In the genomic region with DNA sequence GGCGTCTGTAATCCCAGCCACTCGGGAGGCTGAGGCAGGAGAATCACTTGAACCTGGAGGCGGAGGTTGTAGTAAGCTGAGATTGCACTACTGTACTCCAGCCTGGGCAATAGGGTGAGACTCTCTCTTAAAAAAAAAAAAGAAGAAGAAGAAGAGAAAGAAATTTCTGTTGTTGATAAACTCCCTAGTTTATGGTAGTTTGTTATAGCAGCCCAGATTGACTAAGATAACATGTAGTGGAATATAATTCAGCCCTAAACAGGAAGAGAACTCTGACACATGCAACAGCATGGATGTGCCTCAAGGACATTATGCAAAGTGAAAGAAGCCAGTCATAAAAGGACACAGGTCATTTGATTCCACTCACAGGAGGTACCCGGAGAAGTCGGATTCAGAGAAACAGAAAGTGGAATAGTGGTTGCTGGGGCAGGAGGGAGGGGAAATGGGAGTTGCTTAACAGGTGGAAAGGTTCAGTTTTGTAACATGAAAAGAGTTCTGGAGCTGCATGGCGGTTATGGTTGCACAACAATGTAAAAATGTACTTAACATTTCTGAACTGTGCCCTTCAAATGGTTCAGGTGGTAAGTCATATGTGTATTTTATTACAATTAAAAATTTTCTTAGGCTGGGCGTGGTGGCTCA, we compare ENCODE assay signal across 1 cellular context.
A peak's percentile ranks its signal among the peaks of the same experiment; 100 is the strongest.
TF ChIP-seq lines count a peak whose summit lies in the region.

No MANE protein-coding gene starts in this region.

TF ChIP-seq in HepG2, 621 proteins besides CTCF, POLR2A, EP300 and RAD21 (continued from another document and continues in another):
- TF ChIP-seq, protein P1, sequence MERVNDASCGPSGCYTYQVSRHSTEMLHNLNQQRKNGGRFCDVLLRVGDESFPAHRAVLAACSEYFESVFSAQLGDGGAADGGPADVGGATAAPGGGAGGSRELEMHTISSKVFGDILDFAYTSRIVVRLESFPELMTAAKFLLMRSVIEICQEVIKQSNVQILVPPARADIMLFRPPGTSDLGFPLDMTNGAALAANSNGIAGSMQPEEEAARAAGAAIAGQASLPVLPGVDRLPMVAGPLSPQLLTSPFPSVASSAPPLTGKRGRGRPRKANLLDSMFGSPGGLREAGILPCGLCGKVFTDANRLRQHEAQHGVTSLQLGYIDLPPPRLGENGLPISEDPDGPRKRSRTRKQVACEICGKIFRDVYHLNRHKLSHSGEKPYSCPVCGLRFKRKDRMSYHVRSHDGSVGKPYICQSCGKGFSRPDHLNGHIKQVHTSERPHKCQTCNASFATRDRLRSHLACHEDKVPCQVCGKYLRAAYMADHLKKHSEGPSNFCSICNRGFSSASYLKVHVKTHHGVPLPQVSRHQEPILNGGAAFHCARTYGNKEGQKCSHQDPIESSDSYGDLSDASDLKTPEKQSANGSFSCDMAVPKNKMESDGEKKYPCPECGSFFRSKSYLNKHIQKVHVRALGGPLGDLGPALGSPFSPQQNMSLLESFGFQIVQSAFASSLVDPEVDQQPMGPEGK (CRISPR knock-in tag; IDR thresholded peaks at IDR 0.05), result peak; percentile 81
- peak; percentile 24; the same call in 1 of the 2 replicates for TF ChIP-seq ZNF543 (CRISPR knock-in tag; IDR thresholded peaks at IDR 0.05)
- TF ChIP-seq, protein P2, sequence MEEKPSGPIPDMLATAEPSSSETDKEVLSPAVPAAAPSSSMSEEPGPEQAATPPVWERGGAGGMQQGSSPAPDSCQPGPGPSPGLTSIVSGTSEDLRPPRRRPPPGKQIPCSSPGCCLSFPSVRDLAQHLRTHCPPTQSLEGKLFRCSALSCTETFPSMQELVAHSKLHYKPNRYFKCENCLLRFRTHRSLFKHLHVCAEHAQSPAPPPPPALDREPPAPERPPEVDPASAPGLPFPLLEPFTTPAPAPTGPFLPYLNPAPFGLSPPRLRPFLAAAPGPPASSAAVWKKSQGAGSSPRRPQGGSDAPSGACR (CRISPR knock-in tag; IDR thresholded peaks at IDR 0.05), result 0 out of 2 replicates have a peak, but pooled peaks have one; percentile 78
- TF ChIP-seq, protein P3, sequence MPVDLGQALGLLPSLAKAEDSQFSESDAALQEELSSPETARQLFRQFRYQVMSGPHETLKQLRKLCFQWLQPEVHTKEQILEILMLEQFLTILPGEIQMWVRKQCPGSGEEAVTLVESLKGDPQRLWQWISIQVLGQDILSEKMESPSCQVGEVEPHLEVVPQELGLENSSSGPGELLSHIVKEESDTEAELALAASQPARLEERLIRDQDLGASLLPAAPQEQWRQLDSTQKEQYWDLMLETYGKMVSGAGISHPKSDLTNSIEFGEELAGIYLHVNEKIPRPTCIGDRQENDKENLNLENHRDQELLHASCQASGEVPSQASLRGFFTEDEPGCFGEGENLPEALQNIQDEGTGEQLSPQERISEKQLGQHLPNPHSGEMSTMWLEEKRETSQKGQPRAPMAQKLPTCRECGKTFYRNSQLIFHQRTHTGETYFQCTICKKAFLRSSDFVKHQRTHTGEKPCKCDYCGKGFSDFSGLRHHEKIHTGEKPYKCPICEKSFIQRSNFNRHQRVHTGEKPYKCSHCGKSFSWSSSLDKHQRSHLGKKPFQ (CRISPR knock-in tag; IDR thresholded peaks at IDR 0.05; ENCODE audit: insufficient replicate concordance), result peak; percentile 99
- peak; percentile 84 for TF ChIP-seq NCOA2 (CRISPR knock-in tag; IDR thresholded peaks at IDR 0.05)
- TF ChIP-seq PTBP1 (IDR thresholded peaks at IDR 0.05; ENCODE audit: low read depth, low read length, poor library complexity, severe bottlenecking), result no peak
- 0 out of 2 replicates have a peak, but pooled peaks have one; percentile 19 for TF ChIP-seq ZNF34 (CRISPR knock-in tag; IDR thresholded peaks at IDR 0.05; ENCODE audit: borderline replicate concordance)
- peak; percentile 78 for TF ChIP-seq HOXA5 (CRISPR knock-in tag; IDR thresholded peaks at IDR 0.05)
- TF ChIP-seq TMF1 (CRISPR knock-in tag; IDR thresholded peaks at IDR 0.05; ENCODE audit: low read depth), result no peak; the same call in 1 of the 2 replicates
- 0 out of 2 replicates have a peak, but pooled peaks have one; percentile 31 for TF ChIP-seq SRF (IDR thresholded peaks at IDR 0.05; ENCODE audit: low read depth, low read length)
- peak; percentile 87 for TF ChIP-seq ZEB1 (IDR thresholded peaks at IDR 0.05; ENCODE audit: insufficient replicate concordance, low read depth)
- TF ChIP-seq CC2D1A (CRISPR knock-in tag; IDR thresholded peaks at IDR 0.05), result no peak
- TF ChIP-seq KLF15 (CRISPR knock-in tag; IDR thresholded peaks at IDR 0.05; ENCODE audit: borderline replicate concordance), result no peak
- no peak for TF ChIP-seq SMARCC2 (IDR thresholded peaks at IDR 0.05)
- TF ChIP-seq ZNF263 (CRISPR knock-in tag; IDR thresholded peaks at IDR 0.05), result peak; percentile 34; the same call in 1 of the 2 replicates
- TF ChIP-seq RFX5 (IDR thresholded peaks at IDR 0.05; ENCODE audit: low read depth, low read length), result 0 out of 2 replicates have a peak, but pooled peaks have one; percentile 58
- TF ChIP-seq TAF15 (IDR thresholded peaks at IDR 0.05; ENCODE audit: low read depth, low read length, poor library complexity, severe bottlenecking), result no peak
- TF ChIP-seq HMGA1 (CRISPR knock-in tag; conservative IDR thresholded peaks at IDR 0.05), result no peak
- TF ChIP-seq SP2 (CRISPR knock-in tag; IDR thresholded peaks at IDR 0.05), result no peak
- TF ChIP-seq SMAD1 (CRISPR knock-in tag; IDR thresholded peaks at IDR 0.05; ENCODE audit: borderline replicate concordance, low read depth), result no peak
- TF ChIP-seq SIX4 (CRISPR knock-in tag; IDR thresholded peaks at IDR 0.05), result peak; percentile 88
- TF ChIP-seq, protein P4, sequence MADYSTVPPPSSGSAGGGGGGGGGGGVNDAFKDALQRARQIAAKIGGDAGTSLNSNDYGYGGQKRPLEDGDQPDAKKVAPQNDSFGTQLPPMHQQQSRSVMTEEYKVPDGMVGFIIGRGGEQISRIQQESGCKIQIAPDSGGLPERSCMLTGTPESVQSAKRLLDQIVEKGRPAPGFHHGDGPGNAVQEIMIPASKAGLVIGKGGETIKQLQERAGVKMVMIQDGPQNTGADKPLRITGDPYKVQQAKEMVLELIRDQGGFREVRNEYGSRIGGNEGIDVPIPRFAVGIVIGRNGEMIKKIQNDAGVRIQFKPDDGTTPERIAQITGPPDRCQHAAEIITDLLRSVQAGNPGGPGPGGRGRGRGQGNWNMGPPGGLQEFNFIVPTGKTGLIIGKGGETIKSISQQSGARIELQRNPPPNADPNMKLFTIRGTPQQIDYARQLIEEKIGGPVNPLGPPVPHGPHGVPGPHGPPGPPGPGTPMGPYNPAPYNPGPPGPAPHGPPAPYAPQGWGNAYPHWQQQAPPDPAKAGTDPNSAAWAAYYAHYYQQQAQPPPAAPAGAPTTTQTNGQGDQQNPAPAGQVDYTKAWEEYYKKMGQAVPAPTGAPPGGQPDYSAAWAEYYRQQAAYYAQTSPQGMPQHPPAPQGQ (CRISPR knock-in tag; IDR thresholded peaks at IDR 0.05; ENCODE audit: borderline replicate concordance), result no peak
- 0 out of 2 replicates have a peak, but pooled peaks have one; percentile 60 for TF ChIP-seq ZNF430 (CRISPR knock-in tag; IDR thresholded peaks at IDR 0.05)
- peak; percentile 71; the same call in 1 of the 2 replicates for TF ChIP-seq NFIC (IDR thresholded peaks at IDR 0.05; ENCODE audit: low read length)
- TF ChIP-seq SPEN (CRISPR knock-in tag; IDR thresholded peaks at IDR 0.05; ENCODE audit: low read depth), result no peak
- no peak for TF ChIP-seq ZFP82 (CRISPR knock-in tag; IDR thresholded peaks at IDR 0.05; ENCODE audit: borderline replicate concordance)
- no peak; the same call in 1 of the 2 replicates for TF ChIP-seq KDM2A (CRISPR knock-in tag; IDR thresholded peaks at IDR 0.05; ENCODE audit: borderline replicate concordance, low read depth)
- TF ChIP-seq, protein P5, sequence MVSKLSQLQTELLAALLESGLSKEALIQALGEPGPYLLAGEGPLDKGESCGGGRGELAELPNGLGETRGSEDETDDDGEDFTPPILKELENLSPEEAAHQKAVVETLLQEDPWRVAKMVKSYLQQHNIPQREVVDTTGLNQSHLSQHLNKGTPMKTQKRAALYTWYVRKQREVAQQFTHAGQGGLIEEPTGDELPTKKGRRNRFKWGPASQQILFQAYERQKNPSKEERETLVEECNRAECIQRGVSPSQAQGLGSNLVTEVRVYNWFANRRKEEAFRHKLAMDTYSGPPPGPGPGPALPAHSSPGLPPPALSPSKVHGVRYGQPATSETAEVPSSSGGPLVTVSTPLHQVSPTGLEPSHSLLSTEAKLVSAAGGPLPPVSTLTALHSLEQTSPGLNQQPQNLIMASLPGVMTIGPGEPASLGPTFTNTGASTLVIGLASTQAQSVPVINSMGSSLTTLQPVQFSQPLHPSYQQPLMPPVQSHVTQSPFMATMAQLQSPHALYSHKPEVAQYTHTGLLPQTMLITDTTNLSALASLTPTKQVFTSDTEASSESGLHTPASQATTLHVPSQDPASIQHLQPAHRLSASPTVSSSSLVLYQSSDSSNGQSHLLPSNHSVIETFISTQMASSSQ (IDR thresholded peaks at IDR 0.05; ENCODE audit: low read depth), result peak; percentile 59; the same call in 1 of the 2 replicates
- TF ChIP-seq, protein P5 (CRISPR knock-in tag; IDR thresholded peaks at IDR 0.05; ENCODE audit: borderline replicate concordance), result no peak; the same call in none of the 2 replicates
- TF ChIP-seq, protein P6, sequence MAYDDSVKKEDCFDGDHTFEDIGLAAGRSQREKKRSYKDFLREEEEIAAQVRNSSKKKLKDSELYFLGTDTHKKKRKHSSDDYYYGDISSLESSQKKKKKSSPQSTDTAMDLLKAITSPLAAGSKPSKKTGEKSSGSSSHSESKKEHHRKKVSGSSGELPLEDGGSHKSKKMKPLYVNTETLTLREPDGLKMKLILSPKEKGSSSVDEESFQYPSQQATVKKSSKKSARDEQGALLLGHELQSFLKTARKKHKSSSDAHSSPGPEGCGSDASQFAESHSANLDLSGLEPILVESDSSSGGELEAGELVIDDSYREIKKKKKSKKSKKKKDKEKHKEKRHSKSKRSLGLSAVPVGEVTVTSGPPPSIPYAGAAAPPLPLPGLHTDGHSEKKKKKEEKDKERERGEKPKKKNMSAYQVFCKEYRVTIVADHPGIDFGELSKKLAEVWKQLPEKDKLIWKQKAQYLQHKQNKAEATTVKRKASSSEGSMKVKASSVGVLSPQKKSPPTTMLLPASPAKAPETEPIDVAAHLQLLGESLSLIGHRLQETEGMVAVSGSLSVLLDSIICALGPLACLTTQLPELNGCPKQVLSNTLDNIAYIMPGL (CRISPR knock-in tag; IDR thresholded peaks at IDR 0.05; ENCODE audit: borderline replicate concordance in 1 of 2, low read depth in 1 of 2), result peak in 1 of 2 experiments; percentile 46; a peak in 2 of 4 replicates
- TF ChIP-seq ZNF264 (CRISPR knock-in tag; IDR thresholded peaks at IDR 0.05), result peak; percentile 91
- TF ChIP-seq SMC3 (IDR thresholded peaks at IDR 0.05; ENCODE audit: low read length), result peak; percentile 68; the same call in 1 of the 2 replicates
- peak; percentile 82; the same call in 1 of the 2 replicates for TF ChIP-seq KAT7 (CRISPR knock-in tag; IDR thresholded peaks at IDR 0.05; ENCODE audit: borderline replicate concordance)
- peak; percentile 85 for TF ChIP-seq PHF21A (CRISPR knock-in tag; IDR thresholded peaks at IDR 0.05)
- TF ChIP-seq RARA (CRISPR knock-in tag; IDR thresholded peaks at IDR 0.05), result peak; percentile 90
- peak; percentile 23; the same call in 1 of the 2 replicates for TF ChIP-seq KMT2A (CRISPR knock-in tag; IDR thresholded peaks at IDR 0.05)
- peak; percentile 96; the same call in 1 of the 2 replicates for TF ChIP-seq ATM (IDR thresholded peaks at IDR 0.05; ENCODE audit: borderline replicate concordance)
- peak; percentile 65; the same call in 1 of the 2 replicates for TF ChIP-seq SNAPC5 (CRISPR knock-in tag; IDR thresholded peaks at IDR 0.05; ENCODE audit: borderline replicate concordance)
- TF ChIP-seq MIER3 (CRISPR knock-in tag; IDR thresholded peaks at IDR 0.05; ENCODE audit: borderline replicate concordance), result peak; percentile 97
- TF ChIP-seq KLF13 (CRISPR knock-in tag; IDR thresholded peaks at IDR 0.05), result no peak
- peak; percentile 7; the same call in 1 of the 2 replicates for TF ChIP-seq PITX1 (CRISPR knock-in tag; IDR thresholded peaks at IDR 0.05)
- no peak for TF ChIP-seq DDIT3 (CRISPR knock-in tag; IDR thresholded peaks at IDR 0.05)
- peak; percentile 91 for TF ChIP-seq RXRB (CRISPR knock-in tag; IDR thresholded peaks at IDR 0.05; ENCODE audit: borderline replicate concordance)
- TF ChIP-seq ZNF737 (CRISPR knock-in tag; IDR thresholded peaks at IDR 0.05; ENCODE audit: borderline replicate concordance), result no peak
- TF ChIP-seq, protein P7, sequence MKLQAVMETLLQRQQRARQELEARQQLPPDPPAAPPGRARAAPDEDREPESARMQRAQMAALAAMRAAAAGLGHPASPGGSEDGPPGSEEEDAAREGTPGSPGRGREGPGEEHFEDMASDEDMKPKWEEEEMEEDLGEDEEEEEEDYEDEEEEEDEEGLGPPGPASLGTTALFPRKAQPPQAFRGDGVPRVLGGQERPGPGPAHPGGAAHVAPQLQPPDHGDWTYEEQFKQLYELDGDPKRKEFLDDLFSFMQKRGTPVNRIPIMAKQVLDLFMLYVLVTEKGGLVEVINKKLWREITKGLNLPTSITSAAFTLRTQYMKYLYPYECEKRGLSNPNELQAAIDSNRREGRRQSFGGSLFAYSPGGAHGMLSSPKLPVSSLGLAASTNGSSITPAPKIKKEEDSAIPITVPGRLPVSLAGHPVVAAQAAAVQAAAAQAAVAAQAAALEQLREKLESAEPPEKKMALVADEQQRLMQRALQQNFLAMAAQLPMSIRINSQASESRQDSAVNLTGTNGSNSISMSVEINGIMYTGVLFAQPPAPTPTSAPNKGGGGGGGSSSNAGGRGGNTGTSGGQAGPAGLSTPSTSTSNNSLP (IDR thresholded peaks at IDR 0.05; ENCODE audit: low read depth, low read length), result peak; percentile 77; the same call in 1 of the 2 replicates
- peak; percentile 77; the same call in 1 of the 2 replicates for TF ChIP-seq ZNF557 (CRISPR knock-in tag; IDR thresholded peaks at IDR 0.05)
- no peak for TF ChIP-seq CBX2 (IDR thresholded peaks at IDR 0.05; ENCODE audit: low read depth, low read length)
- TF ChIP-seq CBX2 (CRISPR knock-in tag; IDR thresholded peaks at IDR 0.05; ENCODE audit: low read depth), result no peak
- no peak for TF ChIP-seq POGZ (CRISPR knock-in tag; IDR thresholded peaks at IDR 0.05)
- no peak for TF ChIP-seq HCFC1 (IDR thresholded peaks at IDR 0.05; ENCODE audit: low read depth, low read length)
- 0 out of 2 replicates have a peak, but pooled peaks have one; percentile 33 for TF ChIP-seq ZNF335 (CRISPR knock-in tag; IDR thresholded peaks at IDR 0.05)
